16 cellular contexts compared by ENCODE assay signal in genomic region chr4:88275949-88276515, GRCh38. TPM values are rescaled to one million over a fixed set of nuclear protein-coding genes. Genes with fewer than 3 reads are reported as not detected.
DNase-seq lines count a peak whose midpoint lies in the region; ATAC-seq lines count a peak whose summit lies in the region.
"Had no signal": no experiment of that assay in that cellular context is flagged by ENCODE, and none has a peak within 500 bp of the region (broad histone marks: within the 10 kb centered on the region; RNA-seq: fewer than 3 reads in every experiment).

No MANE protein-coding gene starts in this region.

- no peak overlapping the region for H2BK12ac ChIP-seq in mesenchymal stem cell (ENCODE audit: low read length in 2 of 2)

- no peak overlapping the region for H3K23ac ChIP-seq in mesenchymal stem cell (ENCODE audit: low read length in 2 of 2)

- no peak overlapping the region for H3K18ac ChIP-seq in mesenchymal stem cell (ENCODE audit: low read depth in 1 of 2, low read length in 2 of 2)

- ATAC-seq in HG03066 (IDR thresholded peaks at IDR 0.05; ENCODE audit: low read depth, unreplicated experiment) (peak; percentile 5), HG03571 (IDR thresholded peaks at IDR 0.05; ENCODE audit: unreplicated experiment) (no peak), HG03039 (IDR thresholded peaks at IDR 0.05; ENCODE audit: unreplicated experiment) (no peak)
- ATAC-seq: left ventricle myocardium superior had no signal

- H2BK5ac ChIP-seq in mesenchymal stem cell (ENCODE audit: low read depth, low read length, poor library complexity, severe bottlenecking), result no peak overlapping the region

- H3K4me2 ChIP-seq in BLaER1 treated with 17β-estradiol and CSF1 and Interleukin-3, amounts not matched to agents 10 nM and 100 nM, result peak overlapping the region; percentile 41 to 80 (median 63)
- no peak overlapping the region for H3K4me2 ChIP-seq in mesenchymal stem cell (ENCODE audit: low read length, poor library complexity, severe bottlenecking)

- no peak overlapping the region for H3K4ac ChIP-seq in mesenchymal stem cell (ENCODE audit: low read depth in 1 of 2, low read length in 2 of 2)

- H3K4me3 ChIP-seq in BLaER1 treated with 17β-estradiol and CSF1 and Interleukin-3, amounts not matched to agents 10 nM and 100 nM, result no peak overlapping the region
- no peak overlapping the region for H3K4me3 ChIP-seq in mesenchymal stem cell (ENCODE audit: insufficient read depth in 1 of 2, low read depth in 1 of 2, low read length in 2 of 2)
- H3K4me3 ChIP-seq: MG63, skin epidermis, thoracic aorta had no signal

- WGBS in mesenchymal stem cell, result 100% methylated on average over 4 of the region's 4 CpGs

- H3K9me3 ChIP-seq in BLaER1 treated with 17β-estradiol and CSF1 and Interleukin-3, amounts not matched to agents 10 nM and 100 nM (replicated peaks in 1 of 11), result peaks cover 0 to 15% (median 4%) of the 10 kb centered on the region in 11 experiments; a peak in 8 of 22 replicates
- no peaks in the 10 kb centered on the region for H3K9me3 ChIP-seq in mesenchymal stem cell (ENCODE audit: control insufficient read depth, low read length)
- H3K9me3 ChIP-seq: MG63, thoracic aorta had no signal

- H3K4me1 ChIP-seq in BLaER1 treated with 17β-estradiol and CSF1 and Interleukin-3, amounts not matched to agents 10 nM and 100 nM, result peaks cover 38 to 47% (median 41%) of the 10 kb centered on the region in 10 experiments
- peaks cover 2% of the 10 kb centered on the region for H3K4me1 ChIP-seq in mesenchymal stem cell (ENCODE audit: control insufficient read depth, insufficient read depth, low read depth, low read length)

- no peak overlapping the region for H4K91ac ChIP-seq in mesenchymal stem cell (ENCODE audit: low read length)

- peak; percentile 45 for DNase-seq in amniotic epithelial cell (ENCODE audit: low read depth)
- DNase-seq in mesenchymal stem cell, result no peak
- DNase-seq in GM03348 (ENCODE audit: low spot score), result no peak
- DNase-seq in central memory CD4-positive, alpha-beta T cell, result no peak
- DNase-seq: foreskin melanocyte, left ventricle myocardium superior, NCI-H1694, posterior cingulate gyrus, SHP77 treated with DMSO at 0.1 percent for 48 hours had no signal

- H3K27ac ChIP-seq in BLaER1 treated with 17β-estradiol and CSF1 and Interleukin-3, amounts not matched to agents 10 nM and 100 nM, result peak overlapping the region in 8 of 11 experiments; percentile 27 to 60 (median 46); a peak in 12 of 22 replicates
- peak overlapping the region; percentile 45 for H3K27ac ChIP-seq in mesenchymal stem cell (ENCODE audit: low read length, poor library complexity, severe bottlenecking)

- H3K36me3 ChIP-seq in BLaER1 treated with 17β-estradiol and CSF1 and Interleukin-3, amounts not matched to agents 10 nM and 100 nM, result peaks cover 5 to 40% (median 21%) of the 10 kb centered on the region in 11 experiments; a peak in 17 of 22 replicates
- peaks cover 7 to 29% of the 10 kb centered on the region in 2 experiments for H3K36me3 ChIP-seq in mesenchymal stem cell (ENCODE audit: control insufficient read depth in 1 of 2, insufficient read depth in 2 of 2, low read depth in 1 of 2, low read length in 2 of 2)
- H3K36me3 ChIP-seq: MG63, thoracic aorta had no signal

- no peak overlapping the region for H2BK15ac ChIP-seq in mesenchymal stem cell (ENCODE audit: low read depth, poor library complexity, severe bottlenecking)

- no peaks in the 10 kb centered on the region for H3K27me3 ChIP-seq in BLaER1 treated with 17β-estradiol and CSF1 and Interleukin-3, amounts not matched to agents 10 nM and 100 nM
- H3K27me3 ChIP-seq in mesenchymal stem cell (ENCODE audit: control insufficient read depth in 1 of 2, insufficient read depth in 1 of 2, low read length in 2 of 2), result no peaks in the 10 kb centered on the region
- H3K27me3 ChIP-seq: MG63 had no signal

- no peak overlapping the region for H2AFZ ChIP-seq in mesenchymal stem cell (ENCODE audit: low read depth, low read length)

- H3K79me1 ChIP-seq in mesenchymal stem cell (replicated peaks; ENCODE audit: low read length, poor library complexity, severe bottlenecking), result peaks cover 22% of the 10 kb centered on the region

- H3K9ac ChIP-seq in BLaER1 treated with 17β-estradiol and CSF1 and Interleukin-3, amounts not matched to agents 10 nM and 100 nM, result peak overlapping the region in 4 of 11 experiments; percentile 3 to 26 (median 17); a peak in 2 of 22 replicates
- H3K9ac ChIP-seq in mesenchymal stem cell (ENCODE audit: low read length), result no peak overlapping the region

- H4K8ac ChIP-seq in mesenchymal stem cell (ENCODE audit: low read length), result no peak overlapping the region

- no peak overlapping the region for H3K14ac ChIP-seq in mesenchymal stem cell (ENCODE audit: low read length in 2 of 2)

- H2BK120ac ChIP-seq in mesenchymal stem cell (ENCODE audit: low read depth, low read length), result no peak overlapping the region

- H4K20me1 ChIP-seq in BLaER1 treated with 17β-estradiol and CSF1 and Interleukin-3, amounts not matched to agents 10 nM and 100 nM, result peaks cover 0 to 7% (median 0%) of the 10 kb centered on the region in 11 experiments; a peak in 3 of 22 replicates

- H2AK5ac ChIP-seq in mesenchymal stem cell (ENCODE audit: low read length, severe bottlenecking), result no peak overlapping the region

RNA-seq across cellular contexts. Expression of gene PPM1K, which starts 8.3 kb away (rescaled TPM):
- 11.3 TPM for polyA plus RNA-seq in mesenchymal stem cell (2013, experiment 1 of 2)
- polyA plus RNA-seq in mesenchymal stem cell (2013, experiment 2 of 2), result 11.1 TPM
